Comparison of ENCODE assay signal across 9 cellular contexts in genomic region chr4:8198206-8198905, GRCh38. TPM values are rescaled to one million over a fixed set of nuclear protein-coding genes. Genes with fewer than 3 reads are reported as not detected.
DNase-seq lines count a peak whose midpoint lies in the region; ATAC-seq and TF ChIP-seq lines count a peak whose summit lies in the region.
"Had no signal": no experiment of that assay in that cellular context is flagged by ENCODE, and none has a peak within 500 bp of the region (broad histone marks: within the 10 kb centered on the region; RNA-seq: fewer than 3 reads in every experiment).

No MANE protein-coding gene starts in this region.

- no peaks in the 10 kb centered on the region for H3K4me1 ChIP-seq in HEK293 (ENCODE audit: control insufficient read depth, insufficient read depth, low read length)

- POLR2A ChIA-PET in HEK293 (lab: Yijun Ruan, JAX) = interaction anchor here (1.0 kb wide), 1 partner anchor 22 kb away, joined by 3 read pairs; no protein-coding TSS in a partner anchor

- no peak for DNase-seq in activated T-helper 2 cell treated with anti-CD3 and anti-CD28 coated beads, Interferon-gamma antibody, Interleukin-2, Interleukin-4, amounts not matched to agents 10 μg/mL and 5 μg/mL and 100 μg/mL, durations not matched to agents 14 hours and 24 hours and 36 hours (ENCODE audit: low spot score)
- DNase-seq in memory B cell (ENCODE audit: low spot score in 2 of 2) (no peak), GF-D8 (lab: John Stamatoyannopoulos, UW) (no peak), ecto neural progenitor cell (ENCODE audit: low spot score) (no peak), DMS79 (lab: John Stamatoyannopoulos, UW) (no peak)
- no peak for DNase-seq in NK-92 treated with Interleukin-12 subunit alpha and Interleukin-12 subunit beta, amount 100 ng/mL, for 24 hours (lab: John Stamatoyannopoulos, UW)

- peak overlapping the region; percentile 72 for H3K27ac Mint-ChIP-seq in activated T-helper 2 cell treated with anti-CD3 and anti-CD28 coated beads, Interferon-gamma antibody, Interleukin-2, Interleukin-4, amounts not matched to agents 10 μg/mL and 5 μg/mL and 100 μg/mL, durations not matched to agents 14 hours and 24 hours and 36 hours
- peak overlapping the region; percentile 93 for H3K27ac Mint-ChIP-seq in memory B cell

- H3K27ac ChIP-seq in 22Rv1 (peak overlapping the region; percentile 44), HEK293 (ENCODE audit: extremely low read depth, low read depth, low read length) (no peak overlapping the region)

- intact Hi-C loops in activated T-helper 2 cell treated with anti-CD3 and anti-CD28 coated beads, Interferon-gamma antibody, Interleukin-2, Interleukin-4, amounts not matched to agents 10 μg/mL and 5 μg/mL and 100 μg/mL, durations not matched to agents 14 hours and 24 hours and 36 hours (cut with micrococcal nuclease) = no loop called here

- peak overlapping the region; percentile 90 for H3K4me3 Mint-ChIP-seq in activated T-helper 2 cell treated with anti-CD3 and anti-CD28 coated beads, Interferon-gamma antibody, Interleukin-2, Interleukin-4, amounts not matched to agents 10 μg/mL and 5 μg/mL and 100 μg/mL, durations not matched to agents 14 hours and 24 hours and 36 hours (ENCODE audit: low read depth)
- H3K4me3 Mint-ChIP-seq in memory B cell = peak overlapping the region; percentile 99

- H3K36me3 ChIP-seq in HEK293 (ENCODE audit: control insufficient read depth in 2 of 2, insufficient read depth in 1 of 2, low read length in 2 of 2) = no peaks in the 10 kb centered on the region

- CTCF ChIA-PET in HEK293 (lab: Yijun Ruan, JAX) = interaction anchor here (1.3 to 2.6 kb wide), 2 partner anchors 10 to 22 kb away, joined by 3 to 11 read pairs; no protein-coding TSS in a partner anchor

- H3K4me3 ChIP-seq in HEK293 (ENCODE audit: low read depth, low read length) = no peak overlapping the region

- TF ChIP-seq CTCF in 22Rv1 (IDR thresholded peaks at IDR 0.05) (no peak), HEK293 (tag by site-specific recombination; IDR thresholded peaks at IDR 0.05) (no peak)

- peaks cover 7% of the 10 kb centered on the region for H3K27me3 Mint-ChIP-seq in activated T-helper 2 cell treated with anti-CD3 and anti-CD28 coated beads, Interferon-gamma antibody, Interleukin-2, Interleukin-4, amounts not matched to agents 10 μg/mL and 5 μg/mL and 100 μg/mL, durations not matched to agents 14 hours and 24 hours and 36 hours (ENCODE audit: low read depth)
- no peaks in the 10 kb centered on the region for H3K27me3 Mint-ChIP-seq in memory B cell

- H3K4me1 Mint-ChIP-seq in activated T-helper 2 cell treated with anti-CD3 and anti-CD28 coated beads, Interferon-gamma antibody, Interleukin-2, Interleukin-4, amounts not matched to agents 10 μg/mL and 5 μg/mL and 100 μg/mL, durations not matched to agents 14 hours and 24 hours and 36 hours (ENCODE audit: low read depth) = peaks cover 31% of the 10 kb centered on the region
- peaks cover 42% of the 10 kb centered on the region for H3K4me1 Mint-ChIP-seq in memory B cell

- ATAC-seq in memory B cell (ENCODE audit: low read depth) = no peak

- H3K9me3 ChIP-seq in HEK293 (ENCODE audit: control insufficient read depth, insufficient read depth, low read depth, low read length) = no peaks in the 10 kb centered on the region

- no peaks in the 10 kb centered on the region for H3K36me3 Mint-ChIP-seq in activated T-helper 2 cell treated with anti-CD3 and anti-CD28 coated beads, Interferon-gamma antibody, Interleukin-2, Interleukin-4, amounts not matched to agents 10 μg/mL and 5 μg/mL and 100 μg/mL, durations not matched to agents 14 hours and 24 hours and 36 hours (ENCODE audit: low read depth)
- peaks cover 2% of the 10 kb centered on the region for H3K36me3 Mint-ChIP-seq in memory B cell

- no peaks in the 10 kb centered on the region for H3K9me3 Mint-ChIP-seq in activated T-helper 2 cell treated with anti-CD3 and anti-CD28 coated beads, Interferon-gamma antibody, Interleukin-2, Interleukin-4, amounts not matched to agents 10 μg/mL and 5 μg/mL and 100 μg/mL, durations not matched to agents 14 hours and 24 hours and 36 hours
- H3K9me3 Mint-ChIP-seq in memory B cell = no peaks in the 10 kb centered on the region

TF ChIP-seq in HEK293, 187 proteins besides CTCF, POLR2A, EP300 and RAD21:
- TF ChIP-seq HIC1 (tag by site-specific recombination; IDR thresholded peaks at IDR 0.05) (no peak), PBX3 (CRISPR knock-in tag; IDR thresholded peaks at IDR 0.05) (0 out of 2 replicates have a peak, but pooled peaks have one; percentile 9), PRDM10 (tag by site-specific recombination; IDR thresholded peaks at IDR 0.05) (no peak), ZNF433 (tag by site-specific recombination; IDR thresholded peaks at IDR 0.05; ENCODE audit: low read depth) (no peak)
TF ChIP-seq in HEK293: peak in this region for 1.

RNA-seq across cellular contexts. Expression of gene SH3TC1, which starts 0.7 kb away (rescaled TPM):
- 14.2 and 14.8 TPM in 2 replicates for total RNA-seq in activated T-helper 2 cell treated with anti-CD3 and anti-CD28 coated beads, Interferon-gamma antibody, Interleukin-2, Interleukin-4, amounts not matched to agents 10 μg/mL and 5 μg/mL and 100 μg/mL, durations not matched to agents 14 hours and 24 hours and 36 hours
- total RNA-seq: G401 had no signal

RNA-seq across cellular contexts. Expression of gene ABLIM2, which starts 39.7 kb away (rescaled TPM):
- total RNA-seq in activated T-helper 2 cell treated with anti-CD3 and anti-CD28 coated beads, Interferon-gamma antibody, Interleukin-2, Interleukin-4, amounts not matched to agents 10 μg/mL and 5 μg/mL and 100 μg/mL, durations not matched to agents 14 hours and 24 hours and 36 hours = 0.32 and 0.60 TPM in 2 replicates
